Comparison of ENCODE assay signal across 1 cellular context in genomic region chr2:199764273-199764800, GRCh38.
TF ChIP-seq lines count a peak whose summit lies in the region.

No MANE protein-coding gene starts in this region.

TF ChIP-seq in HepG2, 621 proteins besides CTCF, POLR2A, EP300 and RAD21 (continued from another document):
- TF ChIP-seq ZNF770 (CRISPR knock-in tag; IDR thresholded peaks at IDR 0.05) (no peak), ASH2L (IDR thresholded peaks at IDR 0.05; ENCODE audit: insufficient read length, low read depth, low read length) (peak; percentile 84), RELA (CRISPR knock-in tag; IDR thresholded peaks at IDR 0.05) (no peak), ZNF597 (CRISPR knock-in tag; IDR thresholded peaks at IDR 0.05) (no peak), GPN1 (CRISPR knock-in tag; IDR thresholded peaks at IDR 0.05; ENCODE audit: borderline replicate concordance) (no peak), FOXC1 (CRISPR knock-in tag; IDR thresholded peaks at IDR 0.05; ENCODE audit: borderline replicate concordance) (no peak), ZNF619 (CRISPR knock-in tag; IDR thresholded peaks at IDR 0.05) (no peak), ZNF800 (CRISPR knock-in tag; IDR thresholded peaks at IDR 0.05) (no peak), ZSCAN9 (CRISPR knock-in tag; IDR thresholded peaks at IDR 0.05; ENCODE audit: borderline replicate concordance) (no peak), ZNF749 (CRISPR knock-in tag; IDR thresholded peaks at IDR 0.05; ENCODE audit: borderline replicate concordance) (no peak), ZNF773 (CRISPR knock-in tag; IDR thresholded peaks at IDR 0.05; ENCODE audit: borderline replicate concordance) (0 out of 2 replicates have a peak, but pooled peaks have one; percentile 22), HDAC2 (CRISPR knock-in tag; IDR thresholded peaks at IDR 0.05) (no peak), SMAD1 (CRISPR knock-in tag; IDR thresholded peaks at IDR 0.05; ENCODE audit: borderline replicate concordance, low read depth) (no peak), ZNF234 (CRISPR knock-in tag; conservative IDR thresholded peaks at IDR 0.05) (0 out of 2 replicates have a peak, but pooled peaks have one; percentile 49), ZNF557 (CRISPR knock-in tag; IDR thresholded peaks at IDR 0.05) (no peak), CENPX (CRISPR knock-in tag; IDR thresholded peaks at IDR 0.05) (no peak), CREB3 (CRISPR knock-in tag; IDR thresholded peaks at IDR 0.05) (no peak), ZBTB39 (CRISPR knock-in tag; IDR thresholded peaks at IDR 0.05) (peak; percentile 87; the same call in 1 of the 2 replicates), ZNF646 (CRISPR knock-in tag; IDR thresholded peaks at IDR 0.05) (no peak), SCMH1 (CRISPR knock-in tag; IDR thresholded peaks at IDR 0.05; ENCODE audit: borderline replicate concordance) (no peak), SMAD3 (CRISPR knock-in tag; IDR thresholded peaks at IDR 0.05) (no peak), KLF11 (CRISPR knock-in tag; IDR thresholded peaks at IDR 0.05) (0 out of 2 replicates have a peak, but pooled peaks have one; percentile 19), NCOA1 (CRISPR knock-in tag; IDR thresholded peaks at IDR 0.05) (no peak), CSRNP1 (CRISPR knock-in tag; IDR thresholded peaks at IDR 0.05) (no peak), ZKSCAN1 (IDR thresholded peaks at IDR 0.05; ENCODE audit: low read length) (no peak), TMF1 (CRISPR knock-in tag; IDR thresholded peaks at IDR 0.05; ENCODE audit: low read depth) (no peak), ZNF180 (CRISPR knock-in tag; IDR thresholded peaks at IDR 0.05; ENCODE audit: borderline replicate concordance, low read depth) (no peak), ZNF788 (CRISPR knock-in tag; IDR thresholded peaks at IDR 0.05; ENCODE audit: borderline replicate concordance) (0 out of 2 replicates have a peak, but pooled peaks have one; percentile 25), ZNF616 (CRISPR knock-in tag; IDR thresholded peaks at IDR 0.05; ENCODE audit: low read depth) (no peak), NONO (IDR thresholded peaks at IDR 0.05) (no peak), NONO (CRISPR knock-in tag; conservative IDR thresholded peaks at IDR 0.05) (0 out of 2 replicates have a peak, but pooled peaks have one; percentile 34), MXD4 (CRISPR knock-in tag; IDR thresholded peaks at IDR 0.05) (no peak), IKZF4 (CRISPR knock-in tag; IDR thresholded peaks at IDR 0.05; ENCODE audit: borderline replicate concordance, low read depth, not compliant biosample characterization) (no peak), ZNF530 (CRISPR knock-in tag; IDR thresholded peaks at IDR 0.05; ENCODE audit: low read depth) (no peak), FOXK2 (IDR thresholded peaks at IDR 0.05) (no peak), ZNF430 (CRISPR knock-in tag; IDR thresholded peaks at IDR 0.05) (no peak; the same call in 1 of the 2 replicates), BRD4 (CRISPR knock-in tag; IDR thresholded peaks at IDR 0.05) (no peak), TBX2 (CRISPR knock-in tag; IDR thresholded peaks at IDR 0.05; ENCODE audit: borderline replicate concordance) (no peak), HCFC1 (IDR thresholded peaks at IDR 0.05; ENCODE audit: low read depth, low read length) (no peak), NAIF1 (CRISPR knock-in tag; IDR thresholded peaks at IDR 0.05; ENCODE audit: borderline replicate concordance) (no peak), ATF7 (IDR thresholded peaks at IDR 0.05) (no peak), ATF7 (CRISPR knock-in tag; IDR thresholded peaks at IDR 0.05) (no peak), FOXO4 (CRISPR knock-in tag; conservative IDR thresholded peaks at IDR 0.05) (no peak), ZNF484 (CRISPR knock-in tag; IDR thresholded peaks at IDR 0.05; ENCODE audit: borderline replicate concordance, low read depth) (no peak), ZNF121 (CRISPR knock-in tag; IDR thresholded peaks at IDR 0.05) (no peak), BCL6 (CRISPR knock-in tag; IDR thresholded peaks at IDR 0.05) (peak; percentile 64; the same call in 1 of the 2 replicates), ZNF704 (CRISPR knock-in tag; IDR thresholded peaks at IDR 0.05; ENCODE audit: borderline replicate concordance) (no peak), RFXAP (CRISPR knock-in tag; IDR thresholded peaks at IDR 0.05; ENCODE audit: borderline replicate concordance) (no peak)
